ENCODE assay signal across 16 cellular contexts in the genomic region with DNA sequence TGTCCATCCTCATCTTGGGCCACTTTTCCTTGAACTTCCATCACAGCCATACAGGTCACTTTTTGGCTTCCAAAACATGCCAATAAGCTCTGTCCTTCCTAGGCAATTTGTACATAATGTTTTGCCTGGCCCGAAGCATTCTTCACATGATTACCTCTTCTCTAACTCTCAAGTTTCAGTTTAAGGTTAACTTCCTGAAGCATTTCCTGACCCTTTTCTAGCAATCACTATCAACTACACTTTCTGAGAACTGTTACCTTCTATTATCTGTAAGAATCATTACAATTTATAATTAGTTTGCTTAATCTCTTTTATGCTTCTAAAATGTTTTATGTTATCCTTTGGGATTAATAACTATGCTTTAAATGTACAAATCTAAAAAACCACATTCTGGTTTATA.
A peak's percentile ranks its signal among the peaks of the same experiment; 100 is the strongest.
DNase-seq lines count a peak whose midpoint lies in the region; ATAC-seq and TF ChIP-seq lines count a peak whose summit lies in the region.
"Had no signal": no experiment of that assay in that cellular context is flagged by ENCODE, and none has a peak within 500 bp of the region (broad histone marks: within the 10 kb centered on the region; RNA-seq: fewer than 3 reads in every experiment).

No MANE protein-coding gene starts in this region.

- ATAC-seq in natural killer cell (no peak), HG02884 (IDR thresholded peaks at IDR 0.05; ENCODE audit: unreplicated experiment) (no peak), left lobe of liver (no peak)
- ATAC-seq: gastroesophageal sphincter had no signal

- no peaks in the 10 kb centered on the region for H3K9me3 ChIP-seq in KOPT-K1 (ENCODE audit: insufficient read depth, low read length, poor library complexity, severe bottlenecking)
- H3K9me3 ChIP-seq: body of pancreas, gastroesophageal sphincter, neutrophil had no signal

- peaks cover 72% of the 10 kb centered on the region for H3K36me3 ChIP-seq in KOPT-K1 (ENCODE audit: insufficient read depth, low read length)

- H3K27ac ChIP-seq in KOPT-K1 (ENCODE audit: low read depth, low read length, poor library complexity, severe bottlenecking) = peak overlapping the region; percentile 34
- H3K27ac ChIP-seq: body of pancreas, gastroesophageal sphincter, neutrophil had no signal

- peaks cover 4% of the 10 kb centered on the region for H3K9me3 Mint-ChIP-seq in activated CD4-positive, alpha-beta T cell treated with anti-CD3 and anti-CD28 coated beads, Interleukin-2, amount 10 ng/mL, durations not matched to agents 24 days and 14 days
- no peaks in the 10 kb centered on the region for H3K9me3 Mint-ChIP-seq in activated naive CD8-positive, alpha-beta T cell treated with anti-CD3 and anti-CD28 coated beads for 36 hours
- no peaks in the 10 kb centered on the region for H3K9me3 Mint-ChIP-seq in natural killer cell

- H3K4me3 Mint-ChIP-seq in activated CD4-positive, alpha-beta T cell treated with anti-CD3 and anti-CD28 coated beads, Interleukin-2, amount 10 ng/mL, durations not matched to agents 24 days and 14 days = peak overlapping the region; percentile 78
- H3K4me3 Mint-ChIP-seq in activated naive CD8-positive, alpha-beta T cell treated with anti-CD3 and anti-CD28 coated beads for 36 hours = no peak overlapping the region
- H3K4me3 Mint-ChIP-seq in natural killer cell = no peak overlapping the region

- peaks cover 46% of the 10 kb centered on the region for H3K36me3 Mint-ChIP-seq in activated CD4-positive, alpha-beta T cell treated with anti-CD3 and anti-CD28 coated beads, Interleukin-2, amount 10 ng/mL, durations not matched to agents 24 days and 14 days (ENCODE audit: low read depth)
- peaks cover 18% of the 10 kb centered on the region for H3K36me3 Mint-ChIP-seq in activated naive CD8-positive, alpha-beta T cell treated with anti-CD3 and anti-CD28 coated beads for 36 hours
- H3K36me3 Mint-ChIP-seq in natural killer cell = peaks cover 12% of the 10 kb centered on the region

- H3K4me1 Mint-ChIP-seq in activated CD4-positive, alpha-beta T cell treated with anti-CD3 and anti-CD28 coated beads, Interleukin-2, amount 10 ng/mL, durations not matched to agents 24 days and 14 days = peaks cover 16% of the 10 kb centered on the region
- H3K4me1 Mint-ChIP-seq in activated naive CD8-positive, alpha-beta T cell treated with anti-CD3 and anti-CD28 coated beads for 36 hours = peaks cover 11% of the 10 kb centered on the region
- peaks cover 6 to 7% of the 10 kb centered on the region in 2 donors for H3K4me1 Mint-ChIP-seq in natural killer cell

- intact Hi-C loops in activated CD4-positive, alpha-beta T cell treated with anti-CD3 and anti-CD28 coated beads, Interleukin-2, amount 10 ng/mL, durations not matched to agents 24 days and 14 days (cut with micrococcal nuclease) = no loop called here
- intact Hi-C loops in natural killer cell (cut with micrococcal nuclease) = no loop called here

- H3K27ac Mint-ChIP-seq in activated CD4-positive, alpha-beta T cell treated with anti-CD3 and anti-CD28 coated beads, Interleukin-2, amount 10 ng/mL, durations not matched to agents 24 days and 14 days = peak overlapping the region; percentile 83
- H3K27ac Mint-ChIP-seq in activated naive CD8-positive, alpha-beta T cell treated with anti-CD3 and anti-CD28 coated beads for 36 hours = peak overlapping the region; percentile 44
- peak overlapping the region; percentile 61 to 87 for H3K27ac Mint-ChIP-seq in natural killer cell

- DNase-seq in activated CD4-positive, alpha-beta T cell treated with anti-CD3 and anti-CD28 coated beads, Interleukin-2, amount 10 ng/mL, durations not matched to agents 24 days and 14 days = no peak
- DNase-seq in activated CD4-positive, alpha-beta T cell treated with anti-CD3 and anti-CD28 coated beads for 4 hours = no peak
- DNase-seq in activated naive CD8-positive, alpha-beta T cell treated with anti-CD3 and anti-CD28 coated beads for 36 hours = no peak
- no peak for DNase-seq in natural killer cell
- no peak for DNase-seq in left lobe of liver (ENCODE audit: low spot score)
- DNase-seq in NCI-H446 (lab: John Stamatoyannopoulos, UW) = no peak
- DNase-seq: 8988T; activated effector memory CD4-positive, alpha-beta T cell treated with anti-CD3 and anti-CD28 coated beads, Interleukin-2, amount 50 U/mL, for 16 hours; body of pancreas; DMS153; NCI-H1436 treated with DMSO at 0.1 percent for 48 hours; NCI-H82 had no signal

- TF ChIP-seq CTCF in natural killer cell (IDR thresholded peaks at IDR 0.05) = no peak

- H3K27me3 Mint-ChIP-seq in activated CD4-positive, alpha-beta T cell treated with anti-CD3 and anti-CD28 coated beads, Interleukin-2, amount 10 ng/mL, durations not matched to agents 24 days and 14 days = no peaks in the 10 kb centered on the region
- H3K27me3 Mint-ChIP-seq in activated naive CD8-positive, alpha-beta T cell treated with anti-CD3 and anti-CD28 coated beads for 36 hours = no peaks in the 10 kb centered on the region
- H3K27me3 Mint-ChIP-seq in natural killer cell (ENCODE audit: low read depth in 2 of 2) = no peaks in the 10 kb centered on the region
